Comparison of ENCODE assay signal across 8 cellular contexts in the genomic region with DNA sequence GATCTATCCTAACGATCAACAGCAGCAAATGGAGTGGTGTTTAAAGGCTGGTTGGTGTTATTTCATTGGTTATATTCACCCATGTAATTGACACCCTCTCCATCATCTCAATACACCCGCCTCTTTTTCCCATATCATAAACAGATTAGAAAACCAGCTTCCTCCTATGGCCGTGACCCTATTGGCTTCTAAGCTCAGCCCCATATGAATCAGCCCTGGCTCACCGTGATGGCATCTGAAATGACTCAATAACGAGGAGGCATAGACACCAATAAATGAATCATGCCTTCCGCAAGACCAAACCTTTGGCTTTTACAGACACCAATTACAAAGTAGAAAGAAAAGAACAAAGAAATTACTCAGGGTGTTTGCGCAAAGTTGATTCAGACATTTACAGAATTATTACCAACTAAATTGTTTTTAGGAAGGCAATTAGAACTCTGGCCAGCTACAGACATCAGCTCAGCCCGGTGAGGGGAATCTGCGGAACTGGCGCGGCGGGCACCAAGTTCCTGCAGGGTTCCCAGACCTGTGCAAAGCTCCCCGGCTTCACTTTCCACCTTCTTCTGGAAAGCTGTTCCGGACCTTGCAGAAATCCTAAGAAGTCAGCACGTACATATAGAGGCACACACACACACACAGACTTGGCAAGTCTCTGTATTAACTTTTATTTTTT.
DNase-seq lines count a peak whose midpoint lies in the region; ATAC-seq and TF ChIP-seq lines count a peak whose summit lies in the region.

No MANE protein-coding gene starts in this region.

- H3K9me3 ChIP-seq in HUES48 (ENCODE audit: control insufficient read depth, insufficient read depth, low read length): no peaks in the 10 kb centered on the region
- H3K9me3 ChIP-seq in HAP-1: no peaks in the 10 kb centered on the region

- peak overlapping the region; percentile 55 for H3K27ac ChIP-seq in HUES48 (ENCODE audit: low read depth, low read length)

- H3K4me1 ChIP-seq in HUES48 (ENCODE audit: control insufficient read depth, insufficient read depth, low read length): peaks cover 16% of the 10 kb centered on the region; the same call in 1 of the 2 replicates
- H3K4me1 ChIP-seq in HAP-1: no peaks in the 10 kb centered on the region

- no peak for TF ChIP-seq CTCF in epithelial cell of esophagus (IDR thresholded peaks at IDR 0.05; ENCODE audit: insufficient read depth, low read depth, low read length, missing control alignments)

- peak; percentile 70 to 80 for DNase-seq in activated CD4-positive, alpha-beta T cell treated with anti-CD3 and anti-CD28 coated beads, Interleukin-2, amount 50 U/mL, for 48 hours
- peak; percentile 99 for DNase-seq in epithelial cell of esophagus (ENCODE audit: low read depth)
- DNase-seq in stimulated activated CD4-positive, alpha-beta T cell treated with anti-CD3 and anti-CD28 coated beads, Interleukin-2, amount 100 ng/mL, for 4 hours (ENCODE audit: low read depth): peak; percentile 70
- DNase-seq in effector CD4-positive, alpha-beta T cell: no peak
- DNase-seq in HAP-1 (ENCODE audit: low spot score in 2 of 2): no peak

- no peak overlapping the region for H3K4me3 ChIP-seq in HUES48 (ENCODE audit: low read depth, low read length)
- H3K4me3 ChIP-seq in epithelial cell of esophagus (ENCODE audit: low read length): no peak overlapping the region
- H3K4me3 ChIP-seq in HAP-1: no peak overlapping the region

- in situ Hi-C loops in HAP-1 (cut with MboI; ENCODE audit: low sequenced_read_pairs): no loop called here

- H3K27me3 ChIP-seq in HUES48 (ENCODE audit: control insufficient read depth, insufficient read depth, low read length) (no peaks in the 10 kb centered on the region), HAP-1 (ENCODE audit: low read depth) (no peaks in the 10 kb centered on the region)

- peaks cover 6% of the 10 kb centered on the region; the same call in 1 of the 2 replicates for H3K36me3 ChIP-seq in HUES48 (ENCODE audit: control insufficient read depth, insufficient read depth, low read length)
- H3K36me3 ChIP-seq in HAP-1 (replicated peaks): no peaks in the 10 kb centered on the region

- ATAC-seq in HG03457 (IDR thresholded peaks at IDR 0.05; ENCODE audit: unreplicated experiment): no peak
- no peak for ATAC-seq in HG02885 (IDR thresholded peaks at IDR 0.05; ENCODE audit: poor library complexity, unreplicated experiment)

- no peak overlapping the region for H3K9ac ChIP-seq in HUES48 (ENCODE audit: low read depth, low read length)

Comparison
In these comparisons a context has a peak if more than half of its experiments do, and no peak if none do; other contexts are left out.
1. DNase-seq: peak in activated CD4-positive, alpha-beta T cell treated with anti-CD3 and anti-CD28 coated beads, Interleukin-2, amount 50 U/mL, for 48 hours (2 of 2), epithelial cell of esophagus (single experiment) and stimulated activated CD4-positive, alpha-beta T cell treated with anti-CD3 and anti-CD28 coated beads, Interleukin-2, amount 100 ng/mL, for 4 hours (single experiment); none in effector CD4-positive, alpha-beta T cell (single experiment) and HAP-1 (0 of 2).